Comparison of ENCODE assay signal across 1 cellular context in the genomic region with DNA sequence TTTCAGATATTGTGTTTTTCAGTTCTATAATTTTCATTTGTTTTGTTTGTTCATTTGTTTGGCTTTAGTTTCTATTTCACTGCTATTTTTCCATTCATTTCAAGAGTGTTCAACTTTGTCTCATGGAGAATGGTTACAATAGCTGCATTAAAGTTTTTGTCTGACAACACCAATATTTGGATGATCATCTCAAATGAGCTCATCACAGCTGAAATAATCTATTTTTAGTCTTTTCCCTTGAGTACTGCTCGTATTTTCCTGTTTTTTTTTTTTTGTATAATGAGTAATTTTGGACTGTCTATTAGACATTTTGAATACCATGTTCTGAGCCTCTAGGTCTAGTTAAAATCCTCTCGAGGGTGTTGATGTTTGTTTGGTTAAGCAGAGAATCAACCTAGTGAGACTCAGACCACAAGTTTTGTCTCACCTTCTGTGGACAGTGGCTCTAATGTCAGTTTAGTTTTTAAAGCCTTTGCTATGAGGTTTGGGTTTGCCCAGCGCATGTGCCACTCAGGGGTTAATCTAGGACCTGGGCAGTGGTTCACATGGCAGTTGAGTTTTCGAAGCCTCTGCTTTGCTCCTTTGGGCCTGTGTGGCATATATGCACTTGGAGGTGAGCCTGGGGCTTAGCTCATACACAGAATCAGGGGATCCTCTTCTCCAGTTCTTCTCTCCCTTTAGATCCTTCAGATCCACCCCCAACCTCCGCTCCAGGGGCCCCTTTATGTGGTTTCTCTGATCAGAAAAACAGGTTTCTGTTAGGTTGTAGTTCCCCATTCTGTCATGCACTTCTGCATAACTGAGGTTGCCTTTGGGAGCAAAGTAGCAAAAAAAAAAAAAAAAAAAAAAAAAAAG.
TF ChIP-seq lines count a peak whose summit lies in the region.

No MANE protein-coding gene starts in this region.

TF ChIP-seq in IMR-90, 13 proteins besides CTCF, POLR2A, EP300 and RAD21:
- no peak for TF ChIP-seq ELK1 (IDR thresholded peaks at IDR 0.05; ENCODE audit: borderline replicate concordance, low read depth, low read length)
- TF ChIP-seq CEBPB (IDR thresholded peaks at IDR 0.05; ENCODE audit: low read depth, low read length): no peak
